Comparison of ENCODE assay signal across 21 cellular contexts in genomic region chr2:233462826-233463470, GRCh38.
"Had no signal": no experiment of that assay in that cellular context is flagged by ENCODE, and none has a peak within 500 bp of the region (broad histone marks: within the 10 kb centered on the region; RNA-seq: fewer than 3 reads in every experiment).

No MANE protein-coding gene starts in this region.

- H3K4me1 ChIP-seq: testis, upper lobe of left lung had no signal

- H3K9me3 ChIP-seq: mucosa of descending colon, SK-N-SH, stomach, testis, upper lobe of left lung had no signal

- DNase-seq: activated CD4-positive, alpha-beta T cell treated with anti-CD3 and anti-CD28 coated beads, Interleukin-2, amount 10 ng/mL, durations not matched to agents 7 days and 5 days; activated CD8-positive, alpha-beta T cell treated with anti-CD3 and anti-CD28 coated beads, Interleukin-2, amount 10 ng/mL, durations not matched to agents 7 days and 5 days; activated naive CD4-positive, alpha-beta T cell treated with Interleukin-2 at 50 U/mL for 16 hours; activated naive CD8-positive, alpha-beta T cell treated with anti-CD3 and anti-CD28 coated beads, Interleukin-2, amount 10 ng/mL, durations not matched to agents 7 days and 5 days; activated T-cell treated with anti-CD3 and anti-CD28 coated beads, Interleukin-2, amount 50 U/mL, for 24 hours; amygdala; head of caudate nucleus; left ventricle myocardium superior; mesenchymal stem cell; mucosa of descending colon; naive thymus-derived CD4-positive, alpha-beta T cell; retina; SK-N-SH; stimulated activated CD4-positive, alpha-beta T cell treated with anti-CD3 and anti-CD28 coated beads, Interleukin-2, amount 100 ng/mL, for 48 hours; stomach; T-helper 1 cell; testis had no signal

- H3K4me3 ChIP-seq: coronary artery, mucosa of descending colon, stomach, testis had no signal

- H3K27me3 ChIP-seq: stomach, testis, upper lobe of left lung had no signal

- H3K27me3 Mint-ChIP-seq: activated CD4-positive, alpha-beta T cell treated with anti-CD3 and anti-CD28 coated beads, Interleukin-2, amount 10 ng/mL, durations not matched to agents 7 days and 5 days; activated naive CD8-positive, alpha-beta T cell treated with anti-CD3 and anti-CD28 coated beads, Interleukin-2, amount 10 ng/mL, durations not matched to agents 7 days and 5 days; activated T-cell treated with anti-CD3 and anti-CD28 coated beads, Interleukin-2, amount 50 U/mL, for 24 hours; naive thymus-derived CD4-positive, alpha-beta T cell had no signal

- H3K27ac Mint-ChIP-seq: activated CD4-positive, alpha-beta T cell treated with anti-CD3 and anti-CD28 coated beads, Interleukin-2, amount 10 ng/mL, durations not matched to agents 7 days and 5 days; activated naive CD8-positive, alpha-beta T cell treated with anti-CD3 and anti-CD28 coated beads, Interleukin-2, amount 10 ng/mL, durations not matched to agents 7 days and 5 days; activated T-helper 2 cell treated with anti-CD3 and anti-CD28 coated beads, Interferon-gamma antibody, Interleukin-2, Interleukin-4, amounts not matched to agents 10 μg/mL and 5 μg/mL and 100 μg/mL, durations not matched to agents 14 hours and 24 hours and 36 hours; naive thymus-derived CD4-positive, alpha-beta T cell had no signal

- H3K4me3 Mint-ChIP-seq: activated CD4-positive, alpha-beta T cell treated with anti-CD3 and anti-CD28 coated beads, Interleukin-2, amount 10 ng/mL, durations not matched to agents 7 days and 5 days; activated CD8-positive, alpha-beta T cell treated with anti-CD3 and anti-CD28 coated beads, Interleukin-2, amount 10 ng/mL, durations not matched to agents 7 days and 5 days; activated naive CD8-positive, alpha-beta T cell treated with anti-CD3 and anti-CD28 coated beads, Interleukin-2, amount 10 ng/mL, durations not matched to agents 7 days and 5 days; activated T-cell treated with anti-CD3 and anti-CD28 coated beads, Interleukin-2, amount 50 U/mL, for 24 hours; naive thymus-derived CD4-positive, alpha-beta T cell had no signal

- ATAC-seq: activated CD4-positive, CD25-positive, alpha-beta regulatory T cell treated with anti-CD3 and anti-CD28 coated beads, Interleukin-2, amount 50 U/mL, for 24 hours; activated CD8-positive, alpha-beta T cell treated with anti-CD3 and anti-CD28 coated beads, Interleukin-2, amount 10 ng/mL, durations not matched to agents 7 days and 5 days; left ventricle myocardium superior; mucosa of descending colon; naive thymus-derived CD4-positive, alpha-beta T cell had no signal

- H3K27ac ChIP-seq: coronary artery, testis had no signal

- H3K4me1 Mint-ChIP-seq: activated CD4-positive, alpha-beta T cell treated with anti-CD3 and anti-CD28 coated beads, Interleukin-2, amount 10 ng/mL, durations not matched to agents 7 days and 5 days; activated naive CD8-positive, alpha-beta T cell treated with anti-CD3 and anti-CD28 coated beads, Interleukin-2, amount 10 ng/mL, durations not matched to agents 7 days and 5 days; naive thymus-derived CD4-positive, alpha-beta T cell had no signal

- H3K9me3 Mint-ChIP-seq: activated CD4-positive, alpha-beta T cell treated with anti-CD3 and anti-CD28 coated beads, Interleukin-2, amount 10 ng/mL, durations not matched to agents 7 days and 5 days; activated naive CD8-positive, alpha-beta T cell treated with anti-CD3 and anti-CD28 coated beads, Interleukin-2, amount 10 ng/mL, durations not matched to agents 7 days and 5 days; activated T-cell treated with anti-CD3 and anti-CD28 coated beads, Interleukin-2, amount 50 U/mL, for 24 hours; activated T-helper 2 cell treated with anti-CD3 and anti-CD28 coated beads, Interferon-gamma antibody, Interleukin-2, Interleukin-4, amounts not matched to agents 10 μg/mL and 5 μg/mL and 100 μg/mL, durations not matched to agents 14 hours and 24 hours and 36 hours; naive thymus-derived CD4-positive, alpha-beta T cell had no signal
